Comparison of ENCODE assay signal across 17 cellular contexts in the genomic region with DNA sequence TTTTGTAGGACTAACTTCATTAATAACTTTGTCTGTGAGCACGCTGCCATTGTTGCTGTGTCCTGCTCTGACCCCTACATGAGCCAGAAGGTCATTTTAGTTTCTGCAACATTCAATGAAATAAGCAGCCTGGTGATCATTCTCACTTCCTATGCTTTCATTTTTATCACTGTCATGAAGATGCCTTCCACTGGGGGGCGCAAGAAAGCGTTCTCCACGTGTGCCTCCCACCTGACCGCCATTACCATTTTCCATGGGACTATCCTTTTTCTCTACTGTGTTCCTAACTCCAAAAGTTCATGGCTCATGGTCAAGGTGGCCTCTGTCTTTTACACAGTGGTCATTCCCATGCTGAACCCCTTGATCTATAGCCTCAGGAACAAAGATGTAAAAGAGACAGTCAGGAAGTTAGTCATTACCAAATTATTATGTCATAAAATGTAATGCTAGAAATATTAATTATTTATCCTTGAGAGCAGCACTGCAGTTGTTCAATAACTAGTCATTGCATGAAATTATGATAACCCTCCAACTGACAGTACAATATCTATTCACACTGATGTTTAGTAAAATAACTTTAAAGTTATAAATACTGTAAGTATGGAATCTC. TPM values are rescaled to one million over a fixed set of nuclear protein-coding genes. Genes with fewer than 3 reads are reported as not detected.
DNase-seq lines count a peak whose midpoint lies in the region; TF ChIP-seq lines count a peak whose summit lies in the region.
"Had no signal": no experiment of that assay in that cellular context is flagged by ENCODE, and none has a peak within 500 bp of the region (broad histone marks: within the 10 kb centered on the region; RNA-seq: fewer than 3 reads in every experiment).

No MANE protein-coding gene starts in this region.

- H2BK12ac ChIP-seq in trophoblast cell (ENCODE audit: low read length) = no peak overlapping the region

- no peak overlapping the region for H4K8ac ChIP-seq in trophoblast cell (ENCODE audit: low read depth, low read length)

- peaks cover 2% of the 10 kb centered on the region for H3K9me3 ChIP-seq in trophoblast cell (ENCODE audit: insufficient read depth, low read depth, low read length)

- H3K36me3 Mint-ChIP-seq in type B pancreatic cell = no peaks in the 10 kb centered on the region
- H3K36me3 Mint-ChIP-seq: activated naive CD8-positive, alpha-beta T cell treated with anti-CD3 and anti-CD28 coated beads for 36 hours; IgD-negative memory B cell had no signal

- no peak overlapping the region for H2AFZ ChIP-seq in trophoblast cell (ENCODE audit: insufficient read depth, low read length, poor library complexity)

- no peak overlapping the region for H3K4me2 ChIP-seq in trophoblast cell (ENCODE audit: low read length)

- no peaks in the 10 kb centered on the region for H3K27me3 Mint-ChIP-seq in type B pancreatic cell
- H3K27me3 Mint-ChIP-seq: activated naive CD8-positive, alpha-beta T cell treated with anti-CD3 and anti-CD28 coated beads for 36 hours; IgD-negative memory B cell; stimulated activated naive CD8-positive, alpha-beta T cell treated with anti-CD3 and anti-CD28 coated beads, Interleukin-15, amount 100 ng/mL, for 72 hours had no signal

- H3K4me1 ChIP-seq in trophoblast cell (ENCODE audit: control insufficient read depth in 1 of 2, insufficient read depth in 2 of 2, low read length in 2 of 2) = no peaks in the 10 kb centered on the region

- H3K27ac ChIP-seq in trophoblast cell (ENCODE audit: low read depth, low read length) = no peak overlapping the region

- no peak overlapping the region for H2AK5ac ChIP-seq in trophoblast cell (ENCODE audit: low read length)

- H2BK5ac ChIP-seq in trophoblast cell (ENCODE audit: low read depth, low read length, poor library complexity) = no peak overlapping the region

- no peak overlapping the region for H3K18ac ChIP-seq in trophoblast cell (ENCODE audit: low read length)

- H3K79me2 ChIP-seq in trophoblast cell (ENCODE audit: control insufficient read depth, insufficient read depth, low read length, poor library complexity) = no peaks in the 10 kb centered on the region

- H3K36me3 ChIP-seq in trophoblast cell (ENCODE audit: control insufficient read depth in 1 of 2, insufficient read depth in 2 of 2, low read length in 2 of 2) = no peaks in the 10 kb centered on the region

- no peak overlapping the region for H2BK120ac ChIP-seq in trophoblast cell (ENCODE audit: insufficient read depth, low read length, poor library complexity)

- peaks cover 3% of the 10 kb centered on the region for H3K9me3 Mint-ChIP-seq in type B pancreatic cell

- DNase-seq in activated CD4-positive, alpha-beta T cell treated with anti-CD3 and anti-CD28 coated beads for 48 hours = peak; percentile 11
- DNase-seq in activated CD4-positive, alpha-beta T cell treated with anti-CD3 and anti-CD28 coated beads for 4 hours = no peak
- peak; percentile 45 for DNase-seq in HT-29 (ENCODE audit: low spot score)
- peak; percentile 16 for DNase-seq in RKO (ENCODE audit: low spot score)
- no peak for DNase-seq in type B pancreatic cell (ENCODE audit: extremely low spot score, unreplicated experiment)
- no peak for DNase-seq in trophoblast cell
- DNase-seq in activated gamma-delta T cell (lab: John Stamatoyannopoulos, UW) = no peak
- DNase-seq in NCI-H2196 (lab: John Stamatoyannopoulos, UW; ENCODE audit: unreplicated experiment) = no peak
- DNase-seq: activated CD4-positive, CD25-positive, alpha-beta regulatory T cell; activated naive CD8-positive, alpha-beta T cell treated with anti-CD3 and anti-CD28 coated beads for 36 hours; DMS153; hypothalamus; NCI-H2029 treated with DMSO at 0.1 percent for 48 hours; stimulated activated naive CD8-positive, alpha-beta T cell treated with anti-CD3 and anti-CD28 coated beads, Interleukin-15, amount 100 ng/mL, for 72 hours had no signal

- no peak overlapping the region for H3K4ac ChIP-seq in trophoblast cell (ENCODE audit: low read depth, low read length)

- no peak overlapping the region for H3K23ac ChIP-seq in trophoblast cell (ENCODE audit: low read length)

- no peak overlapping the region for H3K4me3 Mint-ChIP-seq in type B pancreatic cell
- H3K4me3 Mint-ChIP-seq: activated naive CD8-positive, alpha-beta T cell treated with anti-CD3 and anti-CD28 coated beads for 36 hours; IgD-negative memory B cell; stimulated activated naive CD8-positive, alpha-beta T cell treated with anti-CD3 and anti-CD28 coated beads, Interleukin-15, amount 100 ng/mL, for 72 hours had no signal

- no CpG with 5 or more reads among the region's 5 CpGs for WGBS in trophoblast cell (ENCODE audit: extremely low coverage, insufficient coverage, insufficient read length)

- peak; percentile 33 for TF ChIP-seq CTCF in type B pancreatic cell (conservative IDR thresholded peaks at IDR 0.05)

- H3K4me3 ChIP-seq in trophoblast cell (ENCODE audit: low read depth, low read length) = no peak overlapping the region

- H3K9ac ChIP-seq in trophoblast cell (ENCODE audit: low read length) = no peak overlapping the region

- H3K14ac ChIP-seq in trophoblast cell (ENCODE audit: low read length) = no peak overlapping the region

- no peak overlapping the region for H4K12ac ChIP-seq in trophoblast cell (ENCODE audit: low read depth, low read length)

- H3K4me1 Mint-ChIP-seq in type B pancreatic cell (ENCODE audit: unreplicated experiment) = no peaks in the 10 kb centered on the region
- H3K4me1 Mint-ChIP-seq: activated naive CD8-positive, alpha-beta T cell treated with anti-CD3 and anti-CD28 coated beads for 36 hours; IgD-negative memory B cell; stimulated activated naive CD8-positive, alpha-beta T cell treated with anti-CD3 and anti-CD28 coated beads, Interleukin-15, amount 100 ng/mL, for 72 hours had no signal

- no peak overlapping the region for H3K27ac Mint-ChIP-seq in type B pancreatic cell
- H3K27ac Mint-ChIP-seq: activated naive CD8-positive, alpha-beta T cell treated with anti-CD3 and anti-CD28 coated beads for 36 hours; IgD-negative memory B cell; stimulated activated naive CD8-positive, alpha-beta T cell treated with anti-CD3 and anti-CD28 coated beads, Interleukin-15, amount 100 ng/mL, for 72 hours had no signal

- H3K27me3 ChIP-seq in trophoblast cell (ENCODE audit: insufficient read depth, low read length) = no peaks in the 10 kb centered on the region

- no peaks in the 10 kb centered on the region for H3K79me1 ChIP-seq in trophoblast cell (ENCODE audit: low read length)

- H4K91ac ChIP-seq in trophoblast cell (ENCODE audit: low read depth, low read length) = no peak overlapping the region

RNA-seq across cellular contexts. Expression of a gene that starts 46.4 kb away (rescaled TPM):
- total RNA-seq in HT-29 (2014; rRNA removed; shearing (Covaris generic)) = not detected in 2 replicates
- total RNA-seq in type B pancreatic cell (ENCODE audit: low replicate concordance) = not detected in 2 replicates
- polyA plus RNA-seq in trophoblast cell (2013) = not detected in 2 replicates
- total RNA-seq: activated naive CD8-positive, alpha-beta T cell treated with anti-CD3 and anti-CD28 coated beads for 36 hours; bronchial epithelial cell; posterior vena cava had no signal
- polyA plus RNA-seq: IgD-negative memory B cell had no signal

Comparison
In these comparisons a context has a peak if more than half of its experiments do, and no peak if none do; other contexts are left out.
1. DNase-seq: peak in activated CD4-positive, alpha-beta T cell treated with anti-CD3 and anti-CD28 coated beads for 48 hours (single experiment), HT-29 (single experiment) and RKO (single experiment); none in activated CD4-positive, alpha-beta T cell treated with anti-CD3 and anti-CD28 coated beads for 4 hours (0 of 2), type B pancreatic cell (single experiment), trophoblast cell (0 of 2), activated gamma-delta T cell (single experiment) and NCI-H2196 (single experiment).